ENCODE assay signal across 8 cellular contexts in genomic region chr16:19502395-19503131, GRCh38. TPM values are rescaled to one million over a fixed set of nuclear protein-coding genes. Genes with fewer than 3 reads are reported as not detected.
DNase-seq lines count a peak whose midpoint lies in the region; ATAC-seq and TF ChIP-seq lines count a peak whose summit lies in the region.

No MANE protein-coding gene starts in this region.

- TF ChIP-seq POLR2A in uterus (IDR thresholded peaks at IDR 0.05), result no peak

- no peak overlapping the region for H3K4me2 ChIP-seq in parathyroid adenoma (ENCODE audit: low read length)

- no peaks in the 10 kb centered on the region for H3K79me2 ChIP-seq in parathyroid adenoma

- H3K9ac ChIP-seq in parathyroid adenoma, result no peak overlapping the region

- peak; percentile 78 for ATAC-seq in RWPE2 (ENCODE audit: low read depth)
- no peak for ATAC-seq in GM19463 (IDR thresholded peaks at IDR 0.05; ENCODE audit: unreplicated experiment)

- H3K9me3 ChIP-seq in RWPE2 (ENCODE audit: severe bottlenecking) (no peaks in the 10 kb centered on the region), parathyroid adenoma (ENCODE audit: control insufficient read depth, low read length) (no peaks in the 10 kb centered on the region), uterus (no peaks in the 10 kb centered on the region)

- no peak overlapping the region for H2AFZ ChIP-seq in parathyroid adenoma

- H3K27me3 ChIP-seq in RWPE2 (ENCODE audit: insufficient read depth, poor library complexity, severe bottlenecking) (no peaks in the 10 kb centered on the region), parathyroid adenoma (ENCODE audit: control insufficient read depth, insufficient read depth, low read length) (no peaks in the 10 kb centered on the region), uterus (no peaks in the 10 kb centered on the region)

- H3K4me3 ChIP-seq in RWPE2 (ENCODE audit: severe bottlenecking) (no peak overlapping the region), parathyroid adenoma (ENCODE audit: low read depth, low read length) (no peak overlapping the region), uterus (no peak overlapping the region)

- intact Hi-C loops in uterus (cut with DNase I; ENCODE audit: low total_unique reads), result no loop called here

- no peak overlapping the region for H3K27ac ChIP-seq in RWPE2 (ENCODE audit: poor library complexity, severe bottlenecking)
- no peak overlapping the region for H3K27ac ChIP-seq in parathyroid adenoma
- H3K27ac ChIP-seq in uterus, result no peak overlapping the region

- TF ChIP-seq CTCF in RWPE2 (IDR thresholded peaks at IDR 0.05; ENCODE audit: poor library complexity, severe bottlenecking), result peak; percentile 82
- peak; percentile 86 for TF ChIP-seq CTCF in parathyroid adenoma (IDR thresholded peaks at IDR 0.05)
- TF ChIP-seq CTCF in uterus (IDR thresholded peaks at IDR 0.05), result peak; percentile 46 to 55 (median 49)

- DNase-seq in DMS 273 (lab: John Stamatoyannopoulos, UW; ENCODE audit: unreplicated experiment) (peak; percentile 88), LHCN-M2 (ENCODE audit: low read depth) (peak; percentile 70), RWPE2 (ENCODE audit: low spot score) (no peak), foreskin melanocyte (peak; percentile 52), uterus (peak; percentile 45 to 60)
- peak; percentile 28 for DNase-seq in activated effector memory CD4-positive, alpha-beta T cell treated with Interleukin-2 at 50 U/mL for 16 hours

- H3K36me3 ChIP-seq in RWPE2 (ENCODE audit: low read depth), result peaks cover 76% of the 10 kb centered on the region
- no peaks in the 10 kb centered on the region for H3K36me3 ChIP-seq in parathyroid adenoma (ENCODE audit: control insufficient read depth, insufficient read depth, low read length)
- no peaks in the 10 kb centered on the region for H3K36me3 ChIP-seq in uterus

- H3K4me1 ChIP-seq in RWPE2 (ENCODE audit: insufficient read depth, poor library complexity, severe bottlenecking) (peaks cover 5% of the 10 kb centered on the region), parathyroid adenoma (no peaks in the 10 kb centered on the region), uterus (no peaks in the 10 kb centered on the region)

RNA-seq across cellular contexts. Expression of gene GDE1, which starts 19.3 kb away (rescaled TPM):
- total RNA-seq in LHCN-M2 (2014; rRNA removed), result 51.2 and 61.8 TPM in 2 replicates
- 40.6 TPM for polyA plus RNA-seq in LHCN-M2 (2012)
- total RNA-seq in uterus, result 10 to 100 TPM; 12.9 to 43.9 (median 35.6) TPM

RNA-seq across cellular contexts. Expression of gene CCP110, which starts 21.2 kb away (rescaled TPM):
- total RNA-seq in LHCN-M2 (2014; rRNA removed) (17.4 and 20.3 TPM in 2 replicates), uterus (10 to 100 TPM in 3 of 4 donors, 1 to 10 TPM in 1; 5.1 to 52.7 (median 24.5) TPM)
- polyA plus RNA-seq in LHCN-M2 (2012), result 3.7 TPM

RNA-seq across cellular contexts. Expression of gene VPS35L, which starts 52.9 kb away (rescaled TPM):
- 36.4 and 41.8 TPM in 2 replicates for total RNA-seq in LHCN-M2 (2014; rRNA removed)
- polyA plus RNA-seq in LHCN-M2 (2012), result 52.2 TPM
- 100 to 1,000 TPM in 2 of 4 donors, 10 to 100 TPM in 2; 34.8 to 110 (median 88.2) TPM for total RNA-seq in uterus
